In genomic region chr10:109893371-109893770, GRCh38 we compare ENCODE assay signal across 12 cellular contexts. TPM values are rescaled to one million over a fixed set of nuclear protein-coding genes. Genes with fewer than 3 reads are reported as not detected.
DNase-seq lines count a peak whose midpoint lies in the region; ATAC-seq and TF ChIP-seq lines count a peak whose summit lies in the region.
"Had no signal": no experiment of that assay in that cellular context is flagged by ENCODE, and none has a peak within 500 bp of the region (broad histone marks: within the 10 kb centered on the region; RNA-seq: fewer than 3 reads in every experiment).

No MANE protein-coding gene starts in this region.

- H3K27ac ChIP-seq in left ventricle myocardium inferior (replicated peaks) (peak overlapping the region; percentile 84), tibial nerve (peak overlapping the region in 3 of 4 donors; percentile 15 to 89 (median 86))

- no peak for TF ChIP-seq POLR2A in tibial nerve (IDR thresholded peaks at IDR 0.05)

- peaks cover 13% of the 10 kb centered on the region for H3K36me3 ChIP-seq in left ventricle myocardium inferior
- H3K36me3 ChIP-seq in tibial nerve, result peaks cover 0 to 16% (median 5%) of the 10 kb centered on the region in 3 donors

- H3K9me3 ChIP-seq in left ventricle myocardium inferior (replicated peaks), result no peaks in the 10 kb centered on the region
- no peaks in the 10 kb centered on the region for H3K9me3 ChIP-seq in tibial nerve
- H3K9me3 ChIP-seq: spleen had no signal

- no peaks in the 10 kb centered on the region for H3K27me3 Mint-ChIP-seq in brain
- no peaks in the 10 kb centered on the region for H3K27me3 Mint-ChIP-seq in mesothelial cell of epicardium (ENCODE audit: low read depth)

- H3K4me1 Mint-ChIP-seq in brain (peaks cover 64% of the 10 kb centered on the region), mesothelial cell of epicardium (peaks cover 22% of the 10 kb centered on the region)

- WGBS in tibial nerve, 2 donors, result 95 to 96% methylated on average over 4 of the region's 4 CpGs

- H3K4me1 ChIP-seq in left ventricle myocardium inferior (peaks cover 91% of the 10 kb centered on the region), tibial nerve (peaks cover 0 to 88% (median 40%) of the 10 kb centered on the region in 4 donors)

- TF ChIP-seq CTCF in left ventricle myocardium inferior (IDR thresholded peaks at IDR 0.05; ENCODE audit: borderline replicate concordance) (no peak), brain (conservative IDR thresholded peaks at IDR 0.05) (no peak), mesothelial cell of epicardium (IDR thresholded peaks at IDR 0.05; ENCODE audit: unreplicated experiment) (no peak), tibial nerve (IDR thresholded peaks at IDR 0.05) (no peak)

- H3K4me3 ChIP-seq in left ventricle myocardium inferior (no peak overlapping the region), tibial nerve (no peak overlapping the region)
- H3K4me3 ChIP-seq: spleen had no signal

- no peak for TF ChIP-seq EP300 in tibial nerve (IDR thresholded peaks at IDR 0.05)

- intact Hi-C loops in left ventricle myocardium inferior (cut with micrococcal nuclease) (no loop called here), left cardiac atrium (cut with DNase I) (loop anchor here in 1 of 2 donors (10.0 kb wide), 1 partner anchor 111 kb away; the partner anchor contains the start of gene ADD3)

- peaks cover 56% of the 10 kb centered on the region for H3K36me3 Mint-ChIP-seq in brain
- peaks cover 30% of the 10 kb centered on the region for H3K36me3 Mint-ChIP-seq in mesothelial cell of epicardium

- H3K9me3 Mint-ChIP-seq in brain (peaks cover 0 to 13% (median 3%) of the 10 kb centered on the region in 5 experiments), mesothelial cell of epicardium (peaks cover 5% of the 10 kb centered on the region)

- no peak for DNase-seq in left ventricle myocardium inferior
- DNase-seq in left cardiac atrium, result no peak
- DNase-seq in mesothelial cell of epicardium (ENCODE audit: low spot score in 2 of 2, unreplicated experiment in 2 of 2), result no peak
- DNase-seq in tibial nerve (ENCODE audit: low spot score in 2 of 2), result no peak
- DNase-seq in SW 1271 (lab: John Stamatoyannopoulos, UW), result no peak
- DNase-seq: DMS 273 treated with DMSO at 0.1 percent for 48 hours, NCI-H1105 treated with DMSO at 0.1 percent for 48 hours, NCI-H524, spleen had no signal

- H3K27me3 ChIP-seq in left ventricle myocardium inferior (ENCODE audit: low read depth), result no peaks in the 10 kb centered on the region
- H3K27me3 ChIP-seq in tibial nerve, result no peaks in the 10 kb centered on the region
- H3K27me3 ChIP-seq: spleen had no signal

- no peak for ATAC-seq in left cardiac atrium
- ATAC-seq in HG03135 (IDR thresholded peaks at IDR 0.05; ENCODE audit: unreplicated experiment), result no peak
- no peak for ATAC-seq in HG03520 (IDR thresholded peaks at IDR 0.05; ENCODE audit: unreplicated experiment)

- H3K4me3 Mint-ChIP-seq in brain (peak overlapping the region in 2 of 5 experiments; percentile 6 to 11), mesothelial cell of epicardium (no peak overlapping the region)

- peak overlapping the region in 4 of 5 experiments; percentile 79 to 98 (median 94) for H3K27ac Mint-ChIP-seq in brain
- H3K27ac Mint-ChIP-seq in mesothelial cell of epicardium, result peak overlapping the region; percentile 94

RNA-seq across cellular contexts. Expression of gene XPNPEP1, which starts 29.9 kb away (rescaled TPM):
- 35.7 TPM for total RNA-seq in left ventricle myocardium inferior
- 10 to 100 TPM; 36.3 to 40.7 TPM for total RNA-seq in left cardiac atrium
- polyA plus RNA-seq in brain (ENCODE audit: insufficient read depth, low read depth, low replicate concordance), result 43.1 TPM
- total RNA-seq in mesothelial cell of epicardium, result 85.6 to 88.7 TPM (median 87.7 TPM) in 3 replicates
- total RNA-seq in tibial nerve, result 10 to 100 TPM; 41.0 to 99.3 (median 62.4) TPM
